Comparison of ENCODE assay signal across 30 cellular contexts in genomic region chr11:1251236-1251770, GRCh38. TPM values are rescaled to one million over a fixed set of nuclear protein-coding genes. Genes with fewer than 3 reads are reported as not detected.
"Had no signal": no experiment of that assay in that cellular context is flagged by ENCODE, and none has a peak within 500 bp of the region (broad histone marks: within the 10 kb centered on the region; RNA-seq: fewer than 3 reads in every experiment).

No MANE protein-coding gene starts in this region.

- H3K9me3 ChIP-seq: colonic mucosa, esophagus squamous epithelium, heart right ventricle, lower lobe of right lung, prostate gland, right atrium auricular region, sigmoid colon, testis, tibial artery, upper lobe of left lung had no signal

- H3K4me1 Mint-ChIP-seq: nephron; neural progenitor cell; stimulated activated memory B cell treated with anti-CD40 and anti-IgM and Interleukin-4, amounts not matched to agents 10 μg/mL and 1 μg/mL and 100 μg/mL, for 72 hours had no signal

- ATAC-seq: left ventricle myocardium superior; lower lobe of right lung; stimulated activated memory B cell treated with anti-CD40 and anti-IgM and Interleukin-4, amounts not matched to agents 10 μg/mL and 1 μg/mL and 100 μg/mL, for 72 hours; stimulated activated naive CD8-positive, alpha-beta T cell treated with anti-CD3 and anti-CD28 coated beads, Interleukin-15, Interleukin-2, amounts not matched to agents 100 U/mL and 50 U/mL, for 24 hours had no signal

- H3K4me3 Mint-ChIP-seq: dendritic cell treated with granulocyte-macrophage colony-stimulating factor and Interleukin-4, amounts not matched to agents 40 ng/mL and 50 ng/mL, for 4 days; nephron; neural progenitor cell; stimulated activated memory B cell treated with anti-CD40 and anti-IgM and Interleukin-4, amounts not matched to agents 10 μg/mL and 1 μg/mL and 100 μg/mL, for 72 hours had no signal

- DNase-seq: colonic mucosa; effector memory CD4-positive, alpha-beta T cell; erythroblast; esophagus squamous epithelium; foreskin melanocyte; glutamatergic neuron; heart right ventricle; hippocampal formation; islet precursor cell; kidney glomerular epithelial cell; left ventricle myocardium superior; lower lobe of right lung; nucleus accumbens; sigmoid colon; stimulated activated CD4-positive, alpha-beta T cell treated with anti-CD3 and anti-CD28 coated beads, Interleukin-2, amount 100 ng/mL, for 24 hours; stimulated activated CD4-positive, alpha-beta T cell treated with anti-CD3 and anti-CD28 coated beads, Interleukin-4, amount 100 ng/mL, for 24 hours; stimulated activated naive CD8-positive, alpha-beta T cell treated with anti-CD3 and anti-CD28 coated beads, Interleukin-15, Interleukin-2, amounts not matched to agents 100 U/mL and 50 U/mL, for 24 hours; substantia nigra; testis; tibial artery had no signal

- H3K9me3 Mint-ChIP-seq: stimulated activated memory B cell treated with anti-CD40 and anti-IgM and Interleukin-4, amounts not matched to agents 10 μg/mL and 1 μg/mL and 100 μg/mL, for 72 hours had no signal

- H3K27me3 Mint-ChIP-seq: dendritic cell treated with granulocyte-macrophage colony-stimulating factor and Interleukin-4, amounts not matched to agents 40 ng/mL and 50 ng/mL, for 4 days; stimulated activated memory B cell treated with anti-CD40 and anti-IgM and Interleukin-4, amounts not matched to agents 10 μg/mL and 1 μg/mL and 100 μg/mL, for 72 hours had no signal

- H3K27ac Mint-ChIP-seq: dendritic cell treated with granulocyte-macrophage colony-stimulating factor and Interleukin-4, amounts not matched to agents 40 ng/mL and 50 ng/mL, for 4 days; nephron; neural progenitor cell; stimulated activated memory B cell treated with anti-CD40 and anti-IgM and Interleukin-4, amounts not matched to agents 10 μg/mL and 1 μg/mL and 100 μg/mL, for 72 hours had no signal

- H3K36me3 Mint-ChIP-seq: neural progenitor cell; stimulated activated memory B cell treated with anti-CD40 and anti-IgM and Interleukin-4, amounts not matched to agents 10 μg/mL and 1 μg/mL and 100 μg/mL, for 72 hours had no signal

RNA-seq across cellular contexts. Expression of gene MUC5B, which starts 28.4 kb away (rescaled TPM):
- total RNA-seq: chondrocyte, heart right ventricle, left ventricle myocardium superior, osteocyte, right atrium auricular region, skeletal muscle tissue had no signal
